5 cellular contexts compared by ENCODE assay signal in genomic region chr19:53730391-53730790, GRCh38.
"Had no signal": no experiment of that assay in that cellular context is flagged by ENCODE, and none has a peak within 500 bp of the region (broad histone marks: within the 10 kb centered on the region; RNA-seq: fewer than 3 reads in every experiment).

No MANE protein-coding gene starts in this region.

- DNase-seq: GOT3, H9, HCEC 1CT, IMR-90 had no signal

- H3K4me3 ChIP-seq: K562 had no signal

- ATAC-seq: K562 had no signal

- H3K9me3 Mint-ChIP-seq: H9 had no signal

- H3K4me3 Mint-ChIP-seq: H9 had no signal
